In genomic region chr10:31033166-31033565, GRCh38 we compare ENCODE assay signal across 10 cellular contexts. TPM values are rescaled to one million over a fixed set of nuclear protein-coding genes. Genes with fewer than 3 reads are reported as not detected.
DNase-seq lines count a peak whose midpoint lies in the region; ATAC-seq and TF ChIP-seq lines count a peak whose summit lies in the region.
"Had no signal": no experiment of that assay in that cellular context is flagged by ENCODE, and none has a peak within 500 bp of the region (broad histone marks: within the 10 kb centered on the region; RNA-seq: fewer than 3 reads in every experiment).

No MANE protein-coding gene starts in this region.

- TF ChIP-seq POLR2A in tibial nerve (IDR thresholded peaks at IDR 0.05) (no peak), body of pancreas (IDR thresholded peaks at IDR 0.05) (no peak)

- intact Hi-C loops in activated T-helper 1 cell treated with anti-CD3 and anti-CD28 coated beads, Interleukin-12 subunit alpha, Interleukin-12 subunit beta, Interleukin-2, Interleukin-4 antibody, amounts not matched to agents 30 ng/mL and 10 ng/mL and 1 ng/mL, durations not matched to agents 14 hours and 24 hours and 36 hours (cut with micrococcal nuclease): loop anchor here (2.0 to 5.0 kb wide), 6 partner anchors 50 to 674 kb away; no protein-coding TSS in a partner anchor
- intact Hi-C loops in body of pancreas (cut with DNase I): no loop called here

- no peak for TF ChIP-seq EP300 in tibial nerve (IDR thresholded peaks at IDR 0.05)

- TF ChIP-seq CTCF in tibial nerve (IDR thresholded peaks at IDR 0.05): no peak
- TF ChIP-seq CTCF in body of pancreas (IDR thresholded peaks at IDR 0.05): no peak

- H3K27me3 ChIP-seq in tibial nerve (no peaks in the 10 kb centered on the region), body of pancreas (no peaks in the 10 kb centered on the region)

- H3K27ac Mint-ChIP-seq in activated T-cell treated with anti-CD3 and anti-CD28 coated beads, Interleukin-2, amount 50 U/mL, for 72 hours: peak overlapping the region; percentile 68
- no peak overlapping the region for H3K27ac Mint-ChIP-seq in activated T-helper 1 cell treated with anti-CD3 and anti-CD28 coated beads, Interleukin-12 subunit alpha, Interleukin-12 subunit beta, Interleukin-2, Interleukin-4 antibody, amounts not matched to agents 30 ng/mL and 10 ng/mL and 1 ng/mL, durations not matched to agents 14 hours and 24 hours and 36 hours
- no peak overlapping the region for H3K27ac Mint-ChIP-seq in memory B cell

- no peaks in the 10 kb centered on the region for H3K36me3 ChIP-seq in tibial nerve
- no peaks in the 10 kb centered on the region for H3K36me3 ChIP-seq in body of pancreas (replicated peaks in 1 of 2; ENCODE audit: insufficient read depth in 1 of 2, low read depth in 2 of 2)

- peaks cover 0 to 2% of the 10 kb centered on the region in 2 donors for H3K9me3 Mint-ChIP-seq in activated T-cell treated with anti-CD3 and anti-CD28 coated beads, Interleukin-2, amount 50 U/mL, for 72 hours
- no peaks in the 10 kb centered on the region for H3K9me3 Mint-ChIP-seq in activated T-helper 1 cell treated with anti-CD3 and anti-CD28 coated beads, Interleukin-12 subunit alpha, Interleukin-12 subunit beta, Interleukin-2, Interleukin-4 antibody, amounts not matched to agents 30 ng/mL and 10 ng/mL and 1 ng/mL, durations not matched to agents 14 hours and 24 hours and 36 hours
- H3K9me3 Mint-ChIP-seq in memory B cell: peaks cover 1% of the 10 kb centered on the region

- no peaks in the 10 kb centered on the region for H3K27me3 Mint-ChIP-seq in activated T-cell treated with anti-CD3 and anti-CD28 coated beads, Interleukin-2, amount 50 U/mL, for 72 hours (ENCODE audit: low read depth)
- no peaks in the 10 kb centered on the region for H3K27me3 Mint-ChIP-seq in activated T-helper 1 cell treated with anti-CD3 and anti-CD28 coated beads, Interleukin-12 subunit alpha, Interleukin-12 subunit beta, Interleukin-2, Interleukin-4 antibody, amounts not matched to agents 30 ng/mL and 10 ng/mL and 1 ng/mL, durations not matched to agents 14 hours and 24 hours and 36 hours (ENCODE audit: insufficient read depth)
- H3K27me3 Mint-ChIP-seq in memory B cell: no peaks in the 10 kb centered on the region

- H3K4me1 ChIP-seq in tibial nerve: peaks cover 3 to 47% (median 17%) of the 10 kb centered on the region in 4 donors
- peaks cover 11% of the 10 kb centered on the region for H3K4me1 ChIP-seq in body of pancreas

- 48 to 61% methylated on average over 7 of the region's 7 CpGs for WGBS in tibial nerve, 2 donors
- WGBS in body of pancreas, 2 donors: 73 to 76% methylated on average over 7 of the region's 7 CpGs

- no peaks in the 10 kb centered on the region for H3K36me3 Mint-ChIP-seq in activated T-cell treated with anti-CD3 and anti-CD28 coated beads, Interleukin-2, amount 50 U/mL, for 72 hours (ENCODE audit: insufficient read depth in 2 of 2)
- no peaks in the 10 kb centered on the region for H3K36me3 Mint-ChIP-seq in activated T-helper 1 cell treated with anti-CD3 and anti-CD28 coated beads, Interleukin-12 subunit alpha, Interleukin-12 subunit beta, Interleukin-2, Interleukin-4 antibody, amounts not matched to agents 30 ng/mL and 10 ng/mL and 1 ng/mL, durations not matched to agents 14 hours and 24 hours and 36 hours (ENCODE audit: low read depth)
- H3K36me3 Mint-ChIP-seq in memory B cell: no peaks in the 10 kb centered on the region

- H3K27ac ChIP-seq in tibial nerve (peak overlapping the region; percentile 98 to 100 (median 99)), body of pancreas (peak overlapping the region in 1 of 4 donors; percentile 99)

- H3K4me3 Mint-ChIP-seq in activated T-cell treated with anti-CD3 and anti-CD28 coated beads, Interleukin-2, amount 50 U/mL, for 72 hours: peak overlapping the region; percentile 78 to 90
- peak overlapping the region; percentile 88 for H3K4me3 Mint-ChIP-seq in activated T-helper 1 cell treated with anti-CD3 and anti-CD28 coated beads, Interleukin-12 subunit alpha, Interleukin-12 subunit beta, Interleukin-2, Interleukin-4 antibody, amounts not matched to agents 30 ng/mL and 10 ng/mL and 1 ng/mL, durations not matched to agents 14 hours and 24 hours and 36 hours
- H3K4me3 Mint-ChIP-seq in memory B cell: peak overlapping the region; percentile 88

- ATAC-seq in activated T-cell treated with anti-CD3 and anti-CD28 coated beads, Interleukin-2, amount 50 U/mL, for 72 hours (replicated peaks in 1 of 2): no peak
- no peak for ATAC-seq in memory B cell (ENCODE audit: low read depth)
- no peak for ATAC-seq in body of pancreas
- no peak for ATAC-seq in GM21717 (IDR thresholded peaks at IDR 0.05; ENCODE audit: unreplicated experiment)
- no peak for ATAC-seq in GM18909 (IDR thresholded peaks at IDR 0.05; ENCODE audit: poor library complexity, unreplicated experiment)

- peaks cover 18% of the 10 kb centered on the region for H3K4me1 Mint-ChIP-seq in activated T-cell treated with anti-CD3 and anti-CD28 coated beads, Interleukin-2, amount 50 U/mL, for 72 hours (ENCODE audit: low read depth)
- H3K4me1 Mint-ChIP-seq in activated T-helper 1 cell treated with anti-CD3 and anti-CD28 coated beads, Interleukin-12 subunit alpha, Interleukin-12 subunit beta, Interleukin-2, Interleukin-4 antibody, amounts not matched to agents 30 ng/mL and 10 ng/mL and 1 ng/mL, durations not matched to agents 14 hours and 24 hours and 36 hours (ENCODE audit: low read depth): peaks cover 25% of the 10 kb centered on the region
- H3K4me1 Mint-ChIP-seq in memory B cell: peaks cover 10% of the 10 kb centered on the region

- peak overlapping the region in 3 of 4 donors; percentile 66 to 78 (median 76) for H3K4me3 ChIP-seq in tibial nerve
- no peak overlapping the region for H3K4me3 ChIP-seq in body of pancreas
- H3K4me3 ChIP-seq: lung had no signal

- no peaks in the 10 kb centered on the region for H3K9me3 ChIP-seq in tibial nerve
- no peaks in the 10 kb centered on the region for H3K9me3 ChIP-seq in body of pancreas

- no peak for DNase-seq in activated T-cell treated with anti-CD3 and anti-CD28 coated beads, Interleukin-2, amount 50 U/mL, for 72 hours
- no peak for DNase-seq in activated T-cell treated with anti-CD3 and anti-CD28 coated beads, Interleukin-2, amount 50 U/mL, for 48 hours
- no peak for DNase-seq in activated T-helper 1 cell treated with anti-CD3 and anti-CD28 coated beads, Interleukin-12 subunit alpha, Interleukin-12 subunit beta, Interleukin-2, Interleukin-4 antibody, amounts not matched to agents 30 ng/mL and 10 ng/mL and 1 ng/mL, durations not matched to agents 14 hours and 24 hours and 36 hours (ENCODE audit: low spot score)
- DNase-seq in memory B cell (ENCODE audit: low spot score in 2 of 2) (no peak), tibial nerve (ENCODE audit: low spot score in 2 of 2) (no peak), body of pancreas (no peak)
- DNase-seq: AML-193 had no signal

RNA-seq across cellular contexts. Expression of gene ZNF438, which starts 1.5 kb away (rescaled TPM):
- total RNA-seq in activated T-cell treated with anti-CD3 and anti-CD28 coated beads, Interleukin-2, amount 50 U/mL, for 72 hours: 1 to 10 TPM; 5.2 to 5.4 TPM
- 2.4 and 2.6 TPM in 2 replicates for total RNA-seq in activated T-helper 1 cell treated with anti-CD3 and anti-CD28 coated beads, Interleukin-12 subunit alpha, Interleukin-12 subunit beta, Interleukin-2, Interleukin-4 antibody, amounts not matched to agents 30 ng/mL and 10 ng/mL and 1 ng/mL, durations not matched to agents 14 hours and 24 hours and 36 hours
- total RNA-seq in tibial nerve (10 to 100 TPM; 10.8 to 26.5 (median 19.7) TPM), body of pancreas (1 to 10 TPM; 2.6 to 2.9 TPM)

Comparison
In these comparisons a context has a peak if more than half of its experiments do, and no peak if none do; other contexts are left out.
1. H3K4me3 ChIP-seq: peak in tibial nerve (3 of 4); none in body of pancreas (0 of 2).
2. Peak in every context shown above with its lines, with median percentiles within 50 percentile points of each other: H3K4me3 Mint-ChIP-seq.